ENCODE assay signal across 8 cellular contexts in the genomic region with DNA sequence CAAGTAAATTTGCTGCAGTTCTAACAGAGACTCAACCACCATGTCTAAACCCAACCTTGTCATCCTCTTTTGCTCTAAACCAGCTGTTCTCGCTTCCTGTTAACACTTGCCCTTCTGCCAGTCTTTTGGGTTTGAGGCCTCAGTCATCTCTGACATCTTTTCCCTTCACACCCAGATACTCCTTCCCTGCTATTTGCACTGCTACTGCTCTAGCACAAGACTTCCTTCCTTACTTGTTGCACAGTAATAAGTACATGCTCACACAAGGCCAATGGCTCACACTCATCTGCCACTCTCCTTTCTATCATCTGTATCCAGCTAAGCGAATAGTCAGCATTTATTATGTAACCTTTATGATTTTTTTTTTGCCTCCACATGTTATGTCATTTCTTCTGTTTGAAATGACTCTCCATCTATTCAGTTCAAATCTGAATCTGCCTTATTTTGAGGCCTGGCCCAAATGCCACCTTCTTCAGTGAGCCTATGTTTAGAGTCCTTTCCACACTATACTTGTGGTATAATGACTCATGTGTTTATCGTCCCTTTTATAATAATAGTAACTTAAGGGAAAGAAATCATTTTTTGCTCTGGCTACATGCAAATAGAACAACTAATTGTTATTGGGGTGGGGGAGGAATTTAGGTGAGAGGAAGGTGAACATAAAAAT. TPM values are rescaled to one million over a fixed set of nuclear protein-coding genes. Genes with fewer than 3 reads are reported as not detected.
DNase-seq lines count a peak whose midpoint lies in the region; ATAC-seq and TF ChIP-seq lines count a peak whose summit lies in the region.

No MANE protein-coding gene starts in this region.

- no peaks in the 10 kb centered on the region for H3K9me3 ChIP-seq in endodermal cell (ENCODE audit: control insufficient read depth, low read length)

- H3K4me1 Mint-ChIP-seq in endodermal cell, result no peaks in the 10 kb centered on the region

- no peak overlapping the region for H3K27ac ChIP-seq in endodermal cell (ENCODE audit: low read depth, low read length)

- H3K9me3 Mint-ChIP-seq in endodermal cell, result no peaks in the 10 kb centered on the region

- H3K4me3 Mint-ChIP-seq in endodermal cell, result no peak overlapping the region

- no peak overlapping the region for H3K9ac ChIP-seq in endodermal cell (ENCODE audit: extremely low read depth, low read length, poor library complexity, severe bottlenecking)

- H3K36me3 Mint-ChIP-seq in endodermal cell (ENCODE audit: low read depth), result peaks cover 20% of the 10 kb centered on the region

- no peak for TF ChIP-seq CTCF in endodermal cell (conservative IDR thresholded peaks at IDR 0.05)

- no peak overlapping the region for H3K4me3 ChIP-seq in endodermal cell (ENCODE audit: low read length)

- H3K36me3 ChIP-seq in endodermal cell (ENCODE audit: control insufficient read depth, insufficient read depth, low read length), result peaks cover 52% of the 10 kb centered on the region

- H3K27ac Mint-ChIP-seq in endodermal cell, result no peak overlapping the region

- ATAC-seq in GM18519 (IDR thresholded peaks at IDR 0.05; ENCODE audit: low FRiP score, unreplicated experiment) (peak; percentile 59), GM21825 (IDR thresholded peaks at IDR 0.05; ENCODE audit: unreplicated experiment) (peak; percentile 76)

- H3K27me3 Mint-ChIP-seq in endodermal cell (ENCODE audit: insufficient read depth), result no peaks in the 10 kb centered on the region

- no peaks in the 10 kb centered on the region for H3K27me3 ChIP-seq in endodermal cell (ENCODE audit: control insufficient read depth, insufficient read depth, low read length, poor library complexity, severe bottlenecking)

- no peaks in the 10 kb centered on the region for H3K4me1 ChIP-seq in endodermal cell (ENCODE audit: control insufficient read depth, insufficient read depth, low read length)

- DNase-seq in LHCN-M2 (ENCODE audit: low read depth) (peak; percentile 54), fibroblast of peridontal ligament (ENCODE audit: extremely low read depth) (peak; percentile 14), NCI-H345 treated with DMSO at 0.1 percent for 48 hours (lab: John Stamatoyannopoulos, UW; ENCODE audit: unreplicated experiment) (no peak), kidney tubule cell (ENCODE audit: low spot score) (no peak), endodermal cell (no peak), NCI-H1694 treated with DMSO at 0.1 percent for 48 hours (lab: John Stamatoyannopoulos, UW) (no peak)

- 99 to 100% methylated on average over 1 to 3 of the region's 3 CpGs for WGBS in endodermal cell (ENCODE audit: insufficient coverage in 1 of 2, insufficient read length in 1 of 2), 2 experiments

RNA-seq across cellular contexts. Expression of a gene that starts 22.5 kb away (rescaled TPM):
- total RNA-seq in LHCN-M2 (2014; rRNA removed) (0.19 TPM in 1 of 2 replicates, not detected in the other), endodermal cell (under 1 TPM in 1 of 2 donors, not detected in 1; 0.24 TPM)
- 0.05 TPM for polyA plus RNA-seq in LHCN-M2 (2012)
- polyA plus RNA-seq in endodermal cell (2013, experiment 1 of 2), result not detected
- polyA plus RNA-seq in endodermal cell (2013, experiment 2 of 2), result 0.17 TPM

Comparison
In these comparisons a context has a peak if more than half of its experiments do, and no peak if none do; other contexts are left out.
1. DNase-seq: peak in LHCN-M2 (single experiment) and fibroblast of peridontal ligament (single experiment); none in NCI-H345 treated with DMSO at 0.1 percent for 48 hours (single experiment), kidney tubule cell (single experiment), endodermal cell (single experiment) and NCI-H1694 treated with DMSO at 0.1 percent for 48 hours (single experiment).